In the genomic region with DNA sequence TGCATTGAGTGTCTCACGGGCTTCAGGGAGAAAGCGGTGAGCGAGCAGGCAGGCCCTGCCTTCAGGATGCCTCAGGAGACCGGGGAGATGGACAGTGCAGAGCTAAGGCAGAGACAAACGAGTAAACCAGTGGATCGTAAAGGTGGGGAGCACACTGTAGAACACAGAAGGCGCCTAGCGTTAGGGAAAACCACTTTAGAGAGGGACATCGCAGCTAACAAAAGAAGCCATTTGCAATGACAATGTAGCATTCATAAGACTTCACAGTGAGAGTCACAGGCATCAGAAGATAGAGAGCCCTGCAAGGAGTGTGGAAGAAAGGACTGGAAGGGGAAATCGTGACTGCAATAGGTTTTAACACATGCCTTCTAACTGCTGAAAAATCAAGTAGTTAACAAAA, we compare ENCODE assay signal across 1 cellular context.
TF ChIP-seq lines count a peak whose summit lies in the region.

No MANE protein-coding gene starts in this region.

TF ChIP-seq in WTC11, 78 proteins besides CTCF, POLR2A, EP300 and RAD21 (continued from another document):
- TF ChIP-seq AR (CRISPR knock-in tag; IDR thresholded peaks at IDR 0.05) (no peak), ERG (CRISPR knock-in tag; IDR thresholded peaks at IDR 0.05) (no peak)
- TF ChIP-seq, protein P1, sequence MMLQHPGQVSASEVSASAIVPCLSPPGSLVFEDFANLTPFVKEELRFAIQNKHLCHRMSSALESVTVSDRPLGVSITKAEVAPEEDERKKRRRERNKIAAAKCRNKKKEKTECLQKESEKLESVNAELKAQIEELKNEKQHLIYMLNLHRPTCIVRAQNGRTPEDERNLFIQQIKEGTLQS (CRISPR knock-in tag; conservative IDR thresholded peaks at IDR 0.05) = no peak
TF ChIP-seq in WTC11: peak in this region for 0.
